In the genomic region with DNA sequence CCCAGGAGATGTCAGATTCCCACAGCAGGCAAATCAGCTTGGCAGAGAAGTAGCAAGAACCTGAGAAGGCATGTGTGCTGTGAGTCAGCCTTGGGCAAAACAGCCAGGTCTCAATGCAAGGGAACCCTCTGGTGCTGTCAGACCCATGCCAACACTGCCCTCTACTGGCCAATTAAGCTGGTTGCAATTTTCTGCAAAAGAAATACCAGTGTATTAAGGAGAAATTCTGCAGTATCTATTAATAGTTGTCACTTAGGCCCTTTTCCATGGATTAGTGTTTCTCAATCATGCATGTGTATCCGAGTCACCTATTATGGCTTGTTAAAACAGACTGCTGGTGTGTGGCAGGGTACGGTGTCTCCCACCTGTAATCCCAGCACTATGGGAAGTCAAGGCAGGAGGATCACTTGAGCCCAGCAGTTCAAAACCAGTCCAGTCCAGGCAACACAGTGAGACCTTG, we compare ENCODE assay signal across 8 cellular contexts. TPM values are rescaled to one million over a fixed set of nuclear protein-coding genes. Genes with fewer than 3 reads are reported as not detected.
A peak's percentile ranks its signal among the peaks of the same experiment; 100 is the strongest.
DNase-seq lines count a peak whose midpoint lies in the region; ATAC-seq, FAIRE-seq and TF ChIP-seq lines count a peak whose summit lies in the region.

No MANE protein-coding gene starts in this region.

- no peak overlapping the region for H3K9ac ChIP-seq in SU-DHL-6 (ENCODE audit: low read length)

- H3K4me3 Mint-ChIP-seq in activated naive CD8-positive, alpha-beta T cell treated with anti-CD3 and anti-CD28 coated beads, Interleukin-2, amount 10 ng/mL, durations not matched to agents 7 days and 5 days, result no peak overlapping the region
- H3K4me3 Mint-ChIP-seq in progenitor cell of endocrine pancreas (ENCODE audit: low read depth), result no peak overlapping the region

- no peak overlapping the region for H3K4me2 ChIP-seq in SU-DHL-6 (ENCODE audit: low read depth, low read length, poor library complexity, severe bottlenecking)

- POLR2A ChIA-PET in activated naive CD8-positive, alpha-beta T cell treated with anti-CD3 and anti-CD28 coated beads, Interleukin-2, amount 10 ng/mL, durations not matched to agents 7 days and 5 days (lab: Charles Lee), result interaction anchor here (0.6 to 1.2 kb wide), 2 partner anchors 99 to 162 kb away, joined by 3 to 5 read pairs; no protein-coding TSS in a partner anchor

- no peaks in the 10 kb centered on the region for H3K27me3 ChIP-seq in SU-DHL-6 (ENCODE audit: low read length)

- H3K27ac Mint-ChIP-seq in activated naive CD8-positive, alpha-beta T cell treated with anti-CD3 and anti-CD28 coated beads, Interleukin-2, amount 10 ng/mL, durations not matched to agents 7 days and 5 days, result no peak overlapping the region
- H3K27ac Mint-ChIP-seq in progenitor cell of endocrine pancreas, result no peak overlapping the region

- H3K36me3 ChIP-seq in SU-DHL-6 (ENCODE audit: low read length), result no peaks in the 10 kb centered on the region

- peak; percentile 69 for FAIRE-seq in urothelium cell line (lab: Jason Lieb, UNC)

- peaks cover 3% of the 10 kb centered on the region for H3K36me3 Mint-ChIP-seq in activated naive CD8-positive, alpha-beta T cell treated with anti-CD3 and anti-CD28 coated beads, Interleukin-2, amount 10 ng/mL, durations not matched to agents 7 days and 5 days
- H3K36me3 Mint-ChIP-seq in progenitor cell of endocrine pancreas (ENCODE audit: insufficient read depth), result peaks cover 7% of the 10 kb centered on the region

- H3K4me1 Mint-ChIP-seq in activated naive CD8-positive, alpha-beta T cell treated with anti-CD3 and anti-CD28 coated beads, Interleukin-2, amount 10 ng/mL, durations not matched to agents 7 days and 5 days, result peaks cover 6% of the 10 kb centered on the region
- peaks cover 7% of the 10 kb centered on the region for H3K4me1 Mint-ChIP-seq in progenitor cell of endocrine pancreas (ENCODE audit: low read depth)

- H3K27me3 Mint-ChIP-seq in activated naive CD8-positive, alpha-beta T cell treated with anti-CD3 and anti-CD28 coated beads, Interleukin-2, amount 10 ng/mL, durations not matched to agents 7 days and 5 days, result no peaks in the 10 kb centered on the region
- no peaks in the 10 kb centered on the region for H3K27me3 Mint-ChIP-seq in progenitor cell of endocrine pancreas

- in situ Hi-C loops in GM13976 (cut with MboI; ENCODE audit: low sequenced_read_pairs, unreplicated experiment), result loop anchor here (10.0 kb wide), 2 partner anchors 155 to 165 kb away; no protein-coding TSS in a partner anchor

- no peaks in the 10 kb centered on the region for H3K9me3 Mint-ChIP-seq in activated naive CD8-positive, alpha-beta T cell treated with anti-CD3 and anti-CD28 coated beads, Interleukin-2, amount 10 ng/mL, durations not matched to agents 7 days and 5 days
- H3K9me3 Mint-ChIP-seq in progenitor cell of endocrine pancreas (ENCODE audit: low read depth), result no peaks in the 10 kb centered on the region

- peak; percentile 95 for TF ChIP-seq CTCF in 22Rv1 (IDR thresholded peaks at IDR 0.05)
- peak; percentile 93 for TF ChIP-seq CTCF in GM13976 (IDR thresholded peaks at IDR 0.05; ENCODE audit: borderline replicate concordance, control extremely low read depth, extremely low read depth, insufficient read depth, missing control alignments)
- TF ChIP-seq CTCF in SU-DHL-6 (IDR thresholded peaks at IDR 0.05; ENCODE audit: insufficient read depth, low read length, poor library complexity, severe bottlenecking), result peak; percentile 79
- peak; percentile 94 for TF ChIP-seq CTCF in progenitor cell of endocrine pancreas (IDR thresholded peaks at IDR 0.05; ENCODE audit: unreplicated experiment)

- H3K9me3 ChIP-seq in SU-DHL-6 (ENCODE audit: insufficient read depth, low read length), result no peaks in the 10 kb centered on the region

- peaks cover 8% of the 10 kb centered on the region; the same call in 1 of the 2 replicates for H3K79me2 ChIP-seq in SU-DHL-6 (ENCODE audit: insufficient read depth, low read length)

- intact Hi-C loops in Right ventricle myocardium superior (cut with DNase I), result loop anchor here (5.0 kb wide), 1 partner anchor 148 kb away; no protein-coding TSS in a partner anchor

- ATAC-seq in activated naive CD8-positive, alpha-beta T cell treated with anti-CD3 and anti-CD28 coated beads, Interleukin-2, amount 10 ng/mL, durations not matched to agents 7 days and 5 days (ENCODE audit: low read depth), result peak; percentile 94
- ATAC-seq in Right ventricle myocardium superior (ENCODE audit: poor library complexity), result peak; percentile 93

- no peak overlapping the region for H3K4me3 ChIP-seq in SU-DHL-6 (ENCODE audit: insufficient read depth, low read length, poor library complexity, severe bottlenecking)

- H2AFZ ChIP-seq in SU-DHL-6 (ENCODE audit: low read depth, low read length, severe bottlenecking), result no peak overlapping the region

- H3K27ac ChIP-seq in 22Rv1 (no peak overlapping the region), SU-DHL-6 (ENCODE audit: low read depth, low read length) (no peak overlapping the region)

- no peaks in the 10 kb centered on the region; the same call in 1 of the 2 replicates for H3F3A ChIP-seq in SU-DHL-6 (ENCODE audit: insufficient read depth)

- no peaks in the 10 kb centered on the region for H3K9me2 ChIP-seq in SU-DHL-6 (replicated peaks; ENCODE audit: insufficient read depth, low read length)

- no peaks in the 10 kb centered on the region for H4K20me1 ChIP-seq in SU-DHL-6 (ENCODE audit: low read depth, low read length)

- peak; percentile 69 for DNase-seq in GM13976 (ENCODE audit: low spot score)
- DNase-seq in NCI-H1092 (lab: John Stamatoyannopoulos, UW), result peak; percentile 34
- peak; percentile 39 for DNase-seq in activated naive CD8-positive, alpha-beta T cell treated with anti-CD3 and anti-CD28 coated beads, Interleukin-2, amount 10 ng/mL, durations not matched to agents 7 days and 5 days
- DNase-seq in Right ventricle myocardium superior, result peak; percentile 64
- DNase-seq in progenitor cell of endocrine pancreas (ENCODE audit: low spot score, unreplicated experiment), result peak; percentile 51
- DNase-seq in urothelium cell line (ENCODE audit: low spot score), result peak; percentile 88

RNA-seq across cellular contexts. Expression of gene MAP4, which starts 26.2 kb away (rescaled TPM):
- total RNA-seq in activated naive CD8-positive, alpha-beta T cell treated with anti-CD3 and anti-CD28 coated beads, Interleukin-2, amount 10 ng/mL, durations not matched to agents 7 days and 5 days, result 100 to 1,000 TPM; 118 to 119 TPM
- 426 TPM for total RNA-seq in Right ventricle myocardium superior
- 121 and 127 TPM in 2 replicates for total RNA-seq in progenitor cell of endocrine pancreas

Comparison
In these comparisons a context has a peak if more than half of its experiments do, and no peak if none do; other contexts are left out.
1. DNase-seq: peak in every context shown above with its lines; median percentile 88 in urothelium cell line; 69 in GM13976; 64 in Right ventricle myocardium superior; 51 in progenitor cell of endocrine pancreas; 39 in activated naive CD8-positive, alpha-beta T cell treated with anti-CD3 and anti-CD28 coated beads, Interleukin-2, amount 10 ng/mL, durations not matched to agents 7 days and 5 days; 34 in NCI-H1092.